In genomic region chr10:84429926-84430520, GRCh38 we compare ENCODE assay signal across 8 cellular contexts.
DNase-seq lines count a peak whose midpoint lies in the region; ATAC-seq lines count a peak whose summit lies in the region.

No MANE protein-coding gene starts in this region.

- DNase-seq in GM03348 (ENCODE audit: low spot score), result peak; percentile 7
- peak; percentile 43 for DNase-seq in HuH-7 (ENCODE audit: low spot score)
- DNase-seq in T-helper 2 cell treated with Interferon-gamma antibody and Interleukin-4, amounts not matched to agents 5 μg/mL and 100 μg/mL, for 36 hours (ENCODE audit: low spot score), result peak; percentile 33
- DNase-seq in astrocyte of the hippocampus (ENCODE audit: low read depth, low spot score), result peak; percentile 33
- DNase-seq in iPS-NIHi7 (ENCODE audit: extremely low spot score), result peak; percentile 75
- peak; percentile 64 for DNase-seq in stimulated activated CD4-positive, alpha-beta T cell treated with anti-CD3 and anti-CD28 coated beads, Interleukin-4, amount 100 ng/mL, for 1 hour
- no peak for DNase-seq in posterior vena cava (ENCODE audit: low spot score)

- H3K4me3 Mint-ChIP-seq in T-helper 2 cell treated with Interferon-gamma antibody and Interleukin-4, amounts not matched to agents 5 μg/mL and 100 μg/mL, for 36 hours, result no peak overlapping the region

- intact Hi-C loops in posterior vena cava (cut with DNase I), result no loop called here

- H3K36me3 Mint-ChIP-seq in T-helper 2 cell treated with Interferon-gamma antibody and Interleukin-4, amounts not matched to agents 5 μg/mL and 100 μg/mL, for 36 hours (ENCODE audit: low read depth), result peaks cover 6% of the 10 kb centered on the region

- H3K27me3 Mint-ChIP-seq in T-helper 2 cell treated with Interferon-gamma antibody and Interleukin-4, amounts not matched to agents 5 μg/mL and 100 μg/mL, for 36 hours (ENCODE audit: low read depth), result no peaks in the 10 kb centered on the region

- H3K4me1 Mint-ChIP-seq in T-helper 2 cell treated with Interferon-gamma antibody and Interleukin-4, amounts not matched to agents 5 μg/mL and 100 μg/mL, for 36 hours (ENCODE audit: low read depth), result peaks cover 16% of the 10 kb centered on the region

- no peaks in the 10 kb centered on the region for H3K9me3 Mint-ChIP-seq in T-helper 2 cell treated with Interferon-gamma antibody and Interleukin-4, amounts not matched to agents 5 μg/mL and 100 μg/mL, for 36 hours

- ATAC-seq in GM21619 (IDR thresholded peaks at IDR 0.05; ENCODE audit: unreplicated experiment), result peak; percentile 98

- no peak overlapping the region for H3K27ac Mint-ChIP-seq in T-helper 2 cell treated with Interferon-gamma antibody and Interleukin-4, amounts not matched to agents 5 μg/mL and 100 μg/mL, for 36 hours
